8 cellular contexts compared by ENCODE assay signal in the genomic region with DNA sequence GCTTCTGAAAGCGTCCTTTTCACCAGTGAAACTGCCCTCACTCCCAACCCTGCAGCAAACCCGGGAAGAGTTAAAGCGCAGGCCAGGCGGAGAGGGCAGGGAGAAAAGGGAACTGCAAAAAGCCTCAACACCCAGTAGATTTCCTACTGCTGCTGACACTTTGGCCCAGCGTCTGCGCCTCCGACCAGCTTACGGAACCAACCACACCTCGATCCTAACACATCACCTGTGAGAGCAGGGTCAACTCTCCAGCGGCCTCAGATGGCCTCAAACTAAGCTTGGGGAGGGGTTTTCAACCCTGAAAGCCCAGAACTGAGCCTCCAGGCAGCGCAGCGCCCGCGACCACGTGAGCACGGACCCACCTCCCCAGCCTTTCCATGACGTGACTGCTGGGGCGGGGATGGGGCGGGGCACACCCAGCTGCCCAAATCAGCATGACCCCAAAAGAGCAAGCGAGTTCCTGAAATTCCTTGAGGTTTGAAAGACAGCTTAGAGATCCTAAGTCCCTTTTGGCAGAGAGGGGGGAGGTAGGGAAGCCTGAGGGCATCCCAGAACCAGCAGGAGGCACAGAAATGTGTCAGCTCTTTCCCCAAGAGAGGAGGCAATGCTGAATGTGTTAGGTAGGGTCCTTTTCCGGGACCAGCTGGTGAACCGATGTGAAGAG. TPM values are rescaled to one million over a fixed set of nuclear protein-coding genes. Genes with fewer than 3 reads are reported as not detected.
DNase-seq lines count a peak whose midpoint lies in the region; ATAC-seq and TF ChIP-seq lines count a peak whose summit lies in the region.

No MANE protein-coding gene starts in this region.

- peak overlapping the region; percentile 54 for H3K4me3 ChIP-seq in GM06990 (replicated peaks; ENCODE audit: low read depth, low read length)
- H3K4me3 ChIP-seq in SJCRH30 = peak overlapping the region; percentile 52
- peak overlapping the region; percentile 59 to 70 for H3K4me3 ChIP-seq in neutrophil (ENCODE audit: low read depth in 1 of 2, low read length in 1 of 2)
- H3K4me3 ChIP-seq in subcutaneous abdominal adipose tissue (ENCODE audit: low read depth in 1 of 5, low read length in 5 of 5) = peak overlapping the region; percentile 63 to 82 (median 70)

- peaks cover 99% of the 10 kb centered on the region for H3K4me1 Mint-ChIP-seq in activated naive CD4-positive, alpha-beta T cell treated with anti-CD3 and anti-CD28 coated beads, Interleukin-2, amount 50 U/mL, for 24 hours

- H3K27me3 ChIP-seq in GM06990 (replicated peaks; ENCODE audit: control insufficient read depth, insufficient read depth, low read length) (no peaks in the 10 kb centered on the region), SJCRH30 (no peaks in the 10 kb centered on the region), neutrophil (no peaks in the 10 kb centered on the region), subcutaneous abdominal adipose tissue (ENCODE audit: control insufficient read depth in 5 of 5, insufficient read depth in 4 of 5, low read length in 5 of 5) (no peaks in the 10 kb centered on the region)

- H3K9me3 ChIP-seq in SJCRH30 (replicated peaks) (no peaks in the 10 kb centered on the region), neutrophil (no peaks in the 10 kb centered on the region), subcutaneous abdominal adipose tissue (ENCODE audit: control insufficient read depth in 5 of 5, low read length in 5 of 5) (no peaks in the 10 kb centered on the region)

- peak overlapping the region; percentile 71 to 92 (median 85) for H3K9ac ChIP-seq in subcutaneous abdominal adipose tissue (ENCODE audit: low read length in 5 of 5)

- peak overlapping the region; percentile 83 for H3K4me3 Mint-ChIP-seq in activated naive CD4-positive, alpha-beta T cell treated with anti-CD3 and anti-CD28 coated beads, Interleukin-2, amount 50 U/mL, for 24 hours

- peak overlapping the region; percentile 99 for H3K27ac Mint-ChIP-seq in activated naive CD4-positive, alpha-beta T cell treated with anti-CD3 and anti-CD28 coated beads, Interleukin-2, amount 50 U/mL, for 24 hours

- H3K36me3 ChIP-seq in GM06990 (ENCODE audit: control insufficient read depth, insufficient read depth, low read length) (no peaks in the 10 kb centered on the region), SJCRH30 (no peaks in the 10 kb centered on the region), neutrophil (no peaks in the 10 kb centered on the region), subcutaneous abdominal adipose tissue (ENCODE audit: control insufficient read depth in 5 of 5, insufficient read depth in 5 of 5, low read length in 5 of 5) (no peaks in the 10 kb centered on the region)

- no peaks in the 10 kb centered on the region for H3K9me3 Mint-ChIP-seq in activated naive CD4-positive, alpha-beta T cell treated with anti-CD3 and anti-CD28 coated beads, Interleukin-2, amount 50 U/mL, for 24 hours

- ATAC-seq in HG02642 (IDR thresholded peaks at IDR 0.05; ENCODE audit: poor library complexity, unreplicated experiment) = peak; percentile 57
- no peak for ATAC-seq in HG03457 (IDR thresholded peaks at IDR 0.05; ENCODE audit: unreplicated experiment)

- H3K27ac ChIP-seq in SJCRH30 (peak overlapping the region; percentile 85), neutrophil (peak overlapping the region; percentile 98), subcutaneous abdominal adipose tissue (ENCODE audit: low read depth, low read length) (peak overlapping the region; percentile 97)

- H3K4me1 ChIP-seq in SJCRH30 (peaks cover 53% of the 10 kb centered on the region), neutrophil (ENCODE audit: control insufficient read depth in 1 of 2, insufficient read depth in 1 of 2, low read depth in 1 of 2, low read length in 1 of 2) (peaks cover 95 to 99% of the 10 kb centered on the region in 2 experiments), subcutaneous abdominal adipose tissue (ENCODE audit: control insufficient read depth in 5 of 5, insufficient read depth in 5 of 5, low read length in 5 of 5) (peaks cover 35 to 98% (median 84%) of the 10 kb centered on the region in 5 donors)

- TF ChIP-seq CTCF in GM06990 (IDR thresholded peaks at IDR 0.05; ENCODE audit: insufficient read depth, low read length, poor library complexity, severe bottlenecking) (no peak), neutrophil (IDR thresholded peaks at IDR 0.05) (peak; percentile 41)

- H3K36me3 Mint-ChIP-seq in activated naive CD4-positive, alpha-beta T cell treated with anti-CD3 and anti-CD28 coated beads, Interleukin-2, amount 50 U/mL, for 24 hours = peaks cover 9% of the 10 kb centered on the region

- no peaks in the 10 kb centered on the region for H3K27me3 Mint-ChIP-seq in activated naive CD4-positive, alpha-beta T cell treated with anti-CD3 and anti-CD28 coated beads, Interleukin-2, amount 50 U/mL, for 24 hours

- DNase-seq in GM06990 (ENCODE audit: extremely low read depth, insufficient read length) (peak; percentile 76), SJCRH30 (peak; percentile 97 to 98), glomerular visceral epithelial cell (ENCODE audit: extremely low spot score) (peak; percentile 24)

RNA-seq across cellular contexts. Expression of gene ITPKB, which starts 59.1 kb away (rescaled TPM):
- total RNA-seq in SJCRH30 (2014; rRNA removed; shearing (Covaris generic)) = 22.5 and 23.2 TPM in 2 replicates

Comparison
In these comparisons a context has a peak if more than half of its experiments do, and no peak if none do; other contexts are left out.
1. DNase-seq: peak in every context shown above with its lines; median percentile 98 in SJCRH30; 76 in GM06990; 24 in glomerular visceral epithelial cell.